8 cellular contexts compared by ENCODE assay signal in the genomic region with DNA sequence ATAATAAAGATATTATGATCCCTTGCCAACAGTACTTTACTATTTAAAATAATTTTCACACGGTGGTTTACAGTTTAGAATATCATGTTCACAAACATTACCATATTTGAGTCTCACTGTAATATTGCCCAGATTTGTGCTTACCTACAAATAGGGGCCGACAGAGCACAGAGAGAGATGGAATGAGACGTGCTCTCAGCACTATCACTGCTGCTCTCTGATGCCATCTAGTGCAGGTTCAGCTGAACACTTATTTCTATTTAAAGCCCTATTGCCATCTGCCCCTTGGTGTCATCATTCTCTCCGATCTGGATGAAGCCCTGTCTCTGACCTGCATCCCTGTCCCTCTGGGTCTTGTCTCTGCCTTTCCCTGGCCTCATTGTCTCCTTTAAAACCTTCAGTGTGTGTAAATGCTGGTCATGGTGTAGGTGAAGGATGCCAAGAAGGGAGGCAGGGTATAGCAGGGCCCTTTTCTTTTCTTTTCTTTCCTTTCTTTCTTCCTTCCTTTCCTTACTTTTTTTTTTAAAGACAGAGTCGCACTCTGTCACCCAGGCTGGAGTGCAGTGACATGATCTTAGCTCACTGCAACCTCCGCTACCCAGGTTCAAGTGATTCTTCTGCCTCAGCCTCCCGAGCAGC. TPM values are rescaled to one million over a fixed set of nuclear protein-coding genes. Genes with fewer than 3 reads are reported as not detected.
DNase-seq lines count a peak whose midpoint lies in the region; ATAC-seq, FAIRE-seq and TF ChIP-seq lines count a peak whose summit lies in the region.

No MANE protein-coding gene starts in this region.

- intact Hi-C loops in left colon (cut with DNase I, micrococcal nuclease): loop anchor here in 1 of 2 donors (10.0 kb wide), 1 partner anchor 223 kb away; no protein-coding TSS in a partner anchor

- TF ChIP-seq CTCF in WI38 (IDR thresholded peaks at IDR 0.05; ENCODE audit: low read depth, low read length): peak; percentile 74

- ATAC-seq in HG02981 (IDR thresholded peaks at IDR 0.05; ENCODE audit: unreplicated experiment) (peak; percentile 75), left colon (peak; percentile 95), GM18858 (IDR thresholded peaks at IDR 0.05; ENCODE audit: unreplicated experiment) (no peak)

- DNase-seq in NCI-H345 (lab: John Stamatoyannopoulos, UW) (peak; percentile 71), cerebellar nuclear complex (lab: John Stamatoyannopoulos, UW) (peak; percentile 47 to 81), left colon (peak in 1 of 2 donors; percentile 51)
- peak; percentile 23 to 72 (median 52) for DNase-seq in stimulated activated naive CD4-positive, alpha-beta T cell (lab: John Stamatoyannopoulos, UW)

- no peak overlapping the region for H3K4me3 ChIP-seq in WI38 (ENCODE audit: low read depth, low read length)

- FAIRE-seq in G401.6 (lab: Jason Lieb, UNC): peak; percentile 85

RNA-seq across cellular contexts. Expression of gene GPATCH4, which starts 6.9 kb away (rescaled TPM):
- total RNA-seq in left colon: 10 to 100 TPM; 13.8 to 20.1 TPM

RNA-seq across cellular contexts. Expression of gene HAPLN2, which starts 11.1 kb away (rescaled TPM):
- not detected for total RNA-seq in left colon

RNA-seq across cellular contexts. Expression of gene NAXE, which starts 16.6 kb away (rescaled TPM):
- 10 to 100 TPM; 78.0 to 87.7 TPM for total RNA-seq in left colon

RNA-seq across cellular contexts. Expression of gene TTC24, which starts 28.6 kb away (rescaled TPM):
- total RNA-seq in left colon: under 1 TPM in 1 of 2 donors, not detected in 1; 0.28 TPM

RNA-seq across cellular contexts. Expression of gene BCAN, which starts 33.8 kb away (rescaled TPM):
- total RNA-seq in left colon: not detected
